8 cellular contexts compared by ENCODE assay signal in the genomic region with DNA sequence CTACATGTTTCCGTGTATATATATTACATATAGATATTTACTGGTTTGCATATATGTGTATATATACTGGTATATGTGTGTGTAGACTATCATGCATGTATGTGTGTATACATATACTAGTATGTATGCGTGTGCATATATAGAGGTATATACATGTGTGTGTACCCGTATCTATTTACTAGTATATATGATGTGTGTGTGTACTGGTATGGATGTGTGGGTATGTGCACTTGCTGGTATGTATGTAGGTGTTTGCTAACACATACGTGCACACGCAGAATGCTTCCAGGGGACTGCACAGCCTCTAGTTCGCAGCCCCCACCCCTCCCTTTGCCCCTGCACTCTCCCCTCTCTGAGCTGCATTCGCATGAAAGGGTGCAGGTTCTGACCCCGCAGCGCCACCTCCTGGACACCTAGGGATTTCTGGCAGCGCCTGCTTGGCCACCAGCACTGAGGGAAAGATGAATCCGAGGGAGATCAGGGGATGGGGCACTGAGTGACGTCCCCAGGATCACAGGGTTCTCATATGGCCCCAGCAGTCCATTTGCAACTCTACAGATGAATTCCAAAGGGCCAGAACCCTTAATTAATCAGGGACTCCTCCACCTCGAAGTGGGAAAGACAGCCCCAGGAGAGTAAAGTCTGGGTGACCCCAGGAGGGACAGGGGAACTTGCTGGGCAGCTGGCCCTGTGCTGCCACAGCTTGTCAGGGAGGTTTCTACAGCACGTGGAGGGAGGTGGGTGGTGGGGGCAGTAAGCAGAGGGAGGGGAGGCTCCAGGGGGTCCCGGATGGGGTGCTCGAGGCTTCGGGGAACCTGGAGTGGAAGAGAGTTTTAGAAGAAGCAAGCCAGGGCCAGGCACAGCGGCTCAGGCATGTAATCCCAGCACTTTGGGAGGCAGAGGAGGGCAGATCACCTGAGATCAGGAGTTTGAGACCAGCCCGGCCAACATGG.
DNase-seq lines count a peak whose midpoint lies in the region; ATAC-seq and TF ChIP-seq lines count a peak whose summit lies in the region.

No MANE protein-coding gene starts in this region.

- H3K27ac Mint-ChIP-seq in activated naive CD4-positive, alpha-beta T cell treated with anti-CD3 and anti-CD28 coated beads, Interleukin-2, amount 50 U/mL, for 72 hours = no peak overlapping the region

- H3K27me3 ChIP-seq in SJCRH30 (no peaks in the 10 kb centered on the region), prostate gland (replicated peaks; ENCODE audit: insufficient read depth) (no peaks in the 10 kb centered on the region)

- ATAC-seq in activated naive CD4-positive, alpha-beta T cell treated with anti-CD3 and anti-CD28 coated beads, Interleukin-2, amount 50 U/mL, for 72 hours = peak; percentile 39 to 61
- ATAC-seq in Right ventricle myocardium superior (ENCODE audit: poor library complexity) (peak; percentile 50), HG03280 (IDR thresholded peaks at IDR 0.05; ENCODE audit: unreplicated experiment) (no peak)

- TF ChIP-seq CTCF in LNCaP clone FGC (IDR thresholded peaks at IDR 0.05; ENCODE audit: control insufficient read depth, extremely low read depth, insufficient read depth) = peak; percentile 82
- peak; percentile 43 to 74 (median 68) for TF ChIP-seq CTCF in prostate gland (IDR thresholded peaks at IDR 0.05)

- H3K9me3 ChIP-seq in SJCRH30 (replicated peaks) = no peaks in the 10 kb centered on the region
- H3K9me3 ChIP-seq in prostate gland = no peaks in the 10 kb centered on the region

- no peak overlapping the region for H3K27ac ChIP-seq in SJCRH30
- no peak overlapping the region for H3K27ac ChIP-seq in prostate gland

- 39% methylated on average over 19 of the region's 19 CpGs for WGBS in prostate gland

- intact Hi-C loops in Right ventricle myocardium superior (cut with DNase I) (loop anchor here (5.0 kb wide), 2 partner anchors 267 to 283 kb away; a partner anchor contains a TSS), prostate gland (cut with DNase I) (loop anchor here (5.0 to 10.0 kb wide), 2 partner anchors 65 to 267 kb away; a partner anchor contains a TSS)

- no peak overlapping the region for H3K4me3 ChIP-seq in LNCaP clone FGC (ENCODE audit: low read depth, low read length)
- H3K4me3 ChIP-seq in SJCRH30 = no peak overlapping the region
- no peak overlapping the region for H3K4me3 ChIP-seq in prostate gland

- no peaks in the 10 kb centered on the region for H3K36me3 ChIP-seq in SJCRH30
- H3K36me3 ChIP-seq in prostate gland = no peaks in the 10 kb centered on the region

- DNase-seq in activated gamma-delta T cell treated with Interleukin-2 at 50 U/mL for 16 hours (peak; percentile 41), activated gamma-delta T cell (lab: John Stamatoyannopoulos, UW) (no peak), LNCaP clone FGC (ENCODE audit: low read depth) (no peak), SJCRH30 (peak; percentile 71 to 86), Right ventricle myocardium superior (peak; percentile 85), prostate gland (ENCODE audit: low spot score) (peak; percentile 51)
- peak; percentile 61 to 85 for DNase-seq in activated naive CD4-positive, alpha-beta T cell treated with anti-CD3 and anti-CD28 coated beads, Interleukin-2, amount 50 U/mL, for 72 hours (ENCODE audit: low spot score in 2 of 2)

- no peaks in the 10 kb centered on the region for H3K9me3 Mint-ChIP-seq in activated naive CD4-positive, alpha-beta T cell treated with anti-CD3 and anti-CD28 coated beads, Interleukin-2, amount 50 U/mL, for 72 hours

- no peak for TF ChIP-seq POLR2A in prostate gland (IDR thresholded peaks at IDR 0.05)

- H3K4me1 ChIP-seq in SJCRH30 (peaks cover 3% of the 10 kb centered on the region; the same call in 1 of the 2 replicates), prostate gland (replicated peaks) (no peaks in the 10 kb centered on the region)

- H3K36me3 Mint-ChIP-seq in activated naive CD4-positive, alpha-beta T cell treated with anti-CD3 and anti-CD28 coated beads, Interleukin-2, amount 50 U/mL, for 72 hours = no peaks in the 10 kb centered on the region

Comparison
In these comparisons a context has a peak if more than half of its experiments do, and no peak if none do; other contexts are left out.
1. DNase-seq: peak in activated gamma-delta T cell treated with Interleukin-2 at 50 U/mL for 16 hours (single experiment), SJCRH30 (2 of 2), activated naive CD4-positive, alpha-beta T cell treated with anti-CD3 and anti-CD28 coated beads, Interleukin-2, amount 50 U/mL, for 72 hours (2 of 2), Right ventricle myocardium superior (single experiment) and prostate gland (single experiment); none in activated gamma-delta T cell (single experiment) and LNCaP clone FGC (single experiment).